ENCODE assay signal across 1 cellular context in the genomic region with DNA sequence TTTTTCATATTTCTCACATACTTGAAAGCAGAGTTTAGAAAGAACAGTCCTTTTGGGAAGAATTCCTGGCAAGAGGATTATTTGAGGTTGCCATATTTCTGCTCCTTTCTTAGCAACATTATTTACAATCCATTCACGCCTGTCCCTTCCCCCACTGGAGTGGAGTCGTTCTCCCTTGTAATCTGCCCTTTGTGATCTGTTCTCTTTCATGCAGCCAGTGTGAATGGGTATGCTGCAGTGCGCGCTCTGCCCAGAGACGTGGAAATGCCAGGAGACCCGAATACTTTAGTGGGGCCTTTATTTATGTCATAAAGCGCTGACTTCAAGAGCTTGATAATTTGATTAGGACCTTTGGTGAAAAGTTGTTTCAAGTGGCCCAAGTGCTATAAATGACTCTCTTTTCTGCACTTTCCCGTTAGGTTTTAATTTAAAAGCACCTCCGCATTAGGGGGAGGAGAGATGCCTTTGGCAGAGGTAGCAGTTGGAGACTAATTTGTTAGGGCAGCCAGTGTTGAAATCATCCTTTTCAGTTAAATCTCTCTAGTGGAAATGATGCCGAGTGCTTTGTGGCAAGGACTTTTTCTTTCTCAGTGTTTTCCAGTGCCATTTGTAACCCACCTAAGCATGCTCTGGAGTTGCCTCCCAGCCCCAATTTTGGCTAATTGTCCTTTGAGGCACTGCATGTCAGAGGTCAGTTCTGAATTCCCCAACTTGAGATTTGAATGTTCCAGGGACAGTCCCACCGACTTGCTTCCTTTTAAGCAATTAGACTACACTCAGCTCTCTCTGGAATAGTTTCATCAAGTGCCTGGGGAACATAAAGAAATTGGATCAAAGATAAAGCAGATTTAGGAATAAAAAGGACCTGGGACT.
TF ChIP-seq lines count a peak whose summit lies in the region.

No MANE protein-coding gene starts in this region.

TF ChIP-seq in GM12878, 131 proteins besides CTCF, POLR2A, EP300 and RAD21 (continued from another document):
- TF ChIP-seq, protein P1, sequence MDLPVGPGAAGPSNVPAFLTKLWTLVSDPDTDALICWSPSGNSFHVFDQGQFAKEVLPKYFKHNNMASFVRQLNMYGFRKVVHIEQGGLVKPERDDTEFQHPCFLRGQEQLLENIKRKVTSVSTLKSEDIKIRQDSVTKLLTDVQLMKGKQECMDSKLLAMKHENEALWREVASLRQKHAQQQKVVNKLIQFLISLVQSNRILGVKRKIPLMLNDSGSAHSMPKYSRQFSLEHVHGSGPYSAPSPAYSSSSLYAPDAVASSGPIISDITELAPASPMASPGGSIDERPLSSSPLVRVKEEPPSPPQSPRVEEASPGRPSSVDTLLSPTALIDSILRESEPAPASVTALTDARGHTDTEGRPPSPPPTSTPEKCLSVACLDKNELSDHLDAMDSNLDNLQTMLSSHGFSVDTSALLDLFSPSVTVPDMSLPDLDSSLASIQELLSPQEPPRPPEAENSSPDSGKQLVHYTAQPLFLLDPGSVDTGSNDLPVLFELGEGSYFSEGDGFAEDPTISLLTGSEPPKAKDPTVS (IDR thresholded peaks at IDR 0.05; ENCODE audit: low read depth, low read length) = no peak
- no peak for TF ChIP-seq ZBED1 (IDR thresholded peaks at IDR 0.05; ENCODE audit: borderline replicate concordance)
- no peak for TF ChIP-seq NFIC (IDR thresholded peaks at IDR 0.05; ENCODE audit: low read depth, low read length)
- no peak for TF ChIP-seq EZH2 (IDR thresholded peaks at IDR 0.05; ENCODE audit: borderline replicate concordance, control insufficient read depth, low read depth, low read length)
- TF ChIP-seq YBX1 (IDR thresholded peaks at IDR 0.05) = no peak
